ENCODE assay signal across 8 cellular contexts in the genomic region with DNA sequence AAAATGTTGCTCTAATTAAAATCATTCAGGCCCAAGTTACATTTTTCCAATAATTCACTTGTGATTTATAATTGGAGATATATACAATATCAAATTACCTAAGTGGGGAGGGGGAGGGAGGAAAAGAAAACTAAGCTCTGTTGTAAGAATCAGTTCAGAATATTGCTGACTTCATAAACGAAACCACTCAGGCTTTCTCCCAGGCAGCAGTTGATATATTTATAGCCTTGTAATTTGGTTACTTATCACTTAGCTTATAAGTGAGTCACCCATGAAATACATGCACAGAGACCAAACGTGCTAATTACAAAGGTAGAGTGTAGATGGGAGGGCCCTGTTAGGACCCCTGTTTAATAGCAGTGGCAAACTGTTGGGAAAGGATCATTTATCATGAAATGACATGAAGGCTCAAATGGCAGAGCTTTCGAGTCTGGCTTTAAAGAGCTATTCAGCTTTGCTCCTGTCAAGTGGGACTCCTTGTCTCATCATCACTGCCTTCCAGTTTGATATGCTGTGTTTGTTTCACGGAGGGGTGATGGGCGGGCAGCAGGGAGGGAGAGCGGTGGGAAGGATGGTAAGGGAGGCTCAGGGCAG.
DNase-seq lines count a peak whose midpoint lies in the region; ATAC-seq, FAIRE-seq and TF ChIP-seq lines count a peak whose summit lies in the region.

No MANE protein-coding gene starts in this region.

- H3K27ac ChIP-seq in Karpas-422 (ENCODE audit: low read length) (peak overlapping the region; percentile 94), astrocyte (ENCODE audit: low read depth, low read length) (no peak overlapping the region), parathyroid adenoma (no peak overlapping the region)

- peak overlapping the region; percentile 64 for H3K9ac ChIP-seq in Karpas-422 (ENCODE audit: low read length)
- no peak overlapping the region for H3K9ac ChIP-seq in astrocyte (ENCODE audit: low read length)
- H3K9ac ChIP-seq in parathyroid adenoma = no peak overlapping the region

- H3K4me3 Mint-ChIP-seq in astrocyte (ENCODE audit: unreplicated experiment) = no peak overlapping the region
- H3K4me3 Mint-ChIP-seq in Caco-2 (ENCODE audit: unreplicated experiment) = no peak overlapping the region

- H3K36me3 ChIP-seq in Karpas-422 (ENCODE audit: insufficient read depth, low read length) (no peaks in the 10 kb centered on the region), astrocyte (ENCODE audit: insufficient read depth, low read length) (no peaks in the 10 kb centered on the region), parathyroid adenoma (ENCODE audit: control insufficient read depth, insufficient read depth, low read length) (no peaks in the 10 kb centered on the region), Caco-2 (ENCODE audit: control insufficient read depth, insufficient read depth, low read length) (no peaks in the 10 kb centered on the region)

- H3K79me2 ChIP-seq in Karpas-422 (ENCODE audit: low read length) (no peaks in the 10 kb centered on the region), astrocyte (ENCODE audit: insufficient read depth, low read length) (no peaks in the 10 kb centered on the region), parathyroid adenoma (no peaks in the 10 kb centered on the region)

- peaks cover 78% of the 10 kb centered on the region for H3K4me1 ChIP-seq in Karpas-422 (ENCODE audit: low read length)
- H3K4me1 ChIP-seq in astrocyte (ENCODE audit: insufficient read depth, low read length) = peaks cover 5% of the 10 kb centered on the region
- H3K4me1 ChIP-seq in parathyroid adenoma = no peaks in the 10 kb centered on the region
- no peaks in the 10 kb centered on the region for H3K4me1 ChIP-seq in Caco-2

- no peaks in the 10 kb centered on the region for H3K27me3 Mint-ChIP-seq in astrocyte (ENCODE audit: low read depth, unreplicated experiment)
- no peaks in the 10 kb centered on the region for H3K27me3 Mint-ChIP-seq in Caco-2 (ENCODE audit: insufficient read depth, unreplicated experiment)

- peak; percentile 95 for DNase-seq in Karpas-422
- peak; percentile 79 for DNase-seq in astrocyte (ENCODE audit: low read depth)
- no peak for DNase-seq in iPS-NIHi7 (ENCODE audit: extremely low spot score)
- DNase-seq in Caco-2 = no peak
- DNase-seq in activated naive CD4-positive, alpha-beta T cell (lab: John Stamatoyannopoulos, UW) = no peak

- peak overlapping the region; percentile 37 for H3K4me3 ChIP-seq in Karpas-422 (ENCODE audit: low read length)
- no peak overlapping the region for H3K4me3 ChIP-seq in astrocyte (ENCODE audit: insufficient read depth, low read depth, low read length)
- no peak overlapping the region for H3K4me3 ChIP-seq in parathyroid adenoma (ENCODE audit: low read depth, low read length)
- H3K4me3 ChIP-seq in Caco-2 (ENCODE audit: low read depth, low read length) = no peak overlapping the region

- H3K9me3 ChIP-seq in Karpas-422 (ENCODE audit: low read length) (peaks cover 3% of the 10 kb centered on the region; the same call in 1 of the 2 replicates), astrocyte (ENCODE audit: insufficient read depth, low read depth, low read length) (no peaks in the 10 kb centered on the region), parathyroid adenoma (ENCODE audit: control insufficient read depth, low read length) (no peaks in the 10 kb centered on the region), Caco-2 (0 out of 2 replicates have a peak, but pooled peaks cover 4% of the 10 kb centered on the region)

- peaks cover 3% of the 10 kb centered on the region for H3K36me3 Mint-ChIP-seq in astrocyte (ENCODE audit: low read depth, unreplicated experiment)
- no peaks in the 10 kb centered on the region for H3K36me3 Mint-ChIP-seq in Caco-2 (ENCODE audit: insufficient read depth, unreplicated experiment)

- peaks cover 28% of the 10 kb centered on the region for H3K4me1 Mint-ChIP-seq in astrocyte (ENCODE audit: low read depth, unreplicated experiment)
- H3K4me1 Mint-ChIP-seq in Caco-2 (ENCODE audit: low read depth, unreplicated experiment) = peaks cover 5% of the 10 kb centered on the region

- peak; percentile 72 for ATAC-seq in GM18870 (IDR thresholded peaks at IDR 0.05; ENCODE audit: unreplicated experiment)
- ATAC-seq in HG03045 (IDR thresholded peaks at IDR 0.05; ENCODE audit: unreplicated experiment) = no peak

- H3K27ac Mint-ChIP-seq in astrocyte (ENCODE audit: unreplicated experiment) (peak overlapping the region; percentile 56), Caco-2 (ENCODE audit: unreplicated experiment) (no peak overlapping the region)

- intact Hi-C loops in Caco-2 (cut with micrococcal nuclease; ENCODE audit: unreplicated experiment) = no loop called here

- H3K9me3 Mint-ChIP-seq in astrocyte (ENCODE audit: unreplicated experiment) (peaks cover 2% of the 10 kb centered on the region), Caco-2 (ENCODE audit: unreplicated experiment) (no peaks in the 10 kb centered on the region)

- CTCF ChIA-PET in Caco-2 (lab: Charles Lee) = no interaction called here

- H4K20me1 ChIP-seq in Karpas-422 (ENCODE audit: insufficient read depth, low read depth, low read length) = no peaks in the 10 kb centered on the region
- no peaks in the 10 kb centered on the region for H4K20me1 ChIP-seq in astrocyte (ENCODE audit: insufficient read depth, low read length)

- H3K27me3 ChIP-seq in Karpas-422 (ENCODE audit: low read length) (no peaks in the 10 kb centered on the region), astrocyte (ENCODE audit: insufficient read depth, low read length) (no peaks in the 10 kb centered on the region), parathyroid adenoma (ENCODE audit: control insufficient read depth, insufficient read depth, low read length) (no peaks in the 10 kb centered on the region), Caco-2 (replicated peaks; ENCODE audit: control insufficient read depth, insufficient read depth, low read length) (no peaks in the 10 kb centered on the region)

- POLR2A ChIA-PET in Caco-2 (lab: Charles Lee) = no interaction called here

- no TSS peak for BruUV-seq in Caco-2 (replicated peaks; lab: Mats Ljungman, UMichigan)

- TF ChIP-seq CTCF in astrocyte (IDR thresholded peaks at IDR 0.05; ENCODE audit: insufficient read depth, low read depth, low read length) (no peak), parathyroid adenoma (IDR thresholded peaks at IDR 0.05) (no peak), Caco-2 (IDR thresholded peaks at IDR 0.05; ENCODE audit: insufficient read depth in 1 of 2, low read depth in 1 of 2, low read length in 1 of 2, severe bottlenecking in 1 of 2, unreplicated experiment in 1 of 2) (no peak)

- H2AFZ ChIP-seq in Karpas-422 (ENCODE audit: low read length) (peak overlapping the region; percentile 46), astrocyte (ENCODE audit: low read depth, low read length) (no peak overlapping the region), parathyroid adenoma (peak overlapping the region; percentile 51)

- peak overlapping the region; percentile 70 for H3K4me2 ChIP-seq in Karpas-422 (ENCODE audit: low read depth, low read length, poor library complexity, severe bottlenecking)
- H3K4me2 ChIP-seq in astrocyte (ENCODE audit: low read length) = peak overlapping the region; percentile 39
- no peak overlapping the region for H3K4me2 ChIP-seq in parathyroid adenoma (ENCODE audit: low read length)

- no peaks in the 10 kb centered on the region for H3K9me2 ChIP-seq in Karpas-422 (replicated peaks; ENCODE audit: insufficient read depth, low read length)

- no peak for FAIRE-seq in astrocyte (lab: Jason Lieb, UNC)

Comparison
In these comparisons a context has a peak if more than half of its experiments do, and no peak if none do; other contexts are left out.
1. DNase-seq: peak in Karpas-422 (single experiment) and astrocyte (single experiment); none in iPS-NIHi7 (single experiment), Caco-2 (0 of 2) and activated naive CD4-positive, alpha-beta T cell (0 of 4).